22 cellular contexts compared by ENCODE assay signal in the genomic region with DNA sequence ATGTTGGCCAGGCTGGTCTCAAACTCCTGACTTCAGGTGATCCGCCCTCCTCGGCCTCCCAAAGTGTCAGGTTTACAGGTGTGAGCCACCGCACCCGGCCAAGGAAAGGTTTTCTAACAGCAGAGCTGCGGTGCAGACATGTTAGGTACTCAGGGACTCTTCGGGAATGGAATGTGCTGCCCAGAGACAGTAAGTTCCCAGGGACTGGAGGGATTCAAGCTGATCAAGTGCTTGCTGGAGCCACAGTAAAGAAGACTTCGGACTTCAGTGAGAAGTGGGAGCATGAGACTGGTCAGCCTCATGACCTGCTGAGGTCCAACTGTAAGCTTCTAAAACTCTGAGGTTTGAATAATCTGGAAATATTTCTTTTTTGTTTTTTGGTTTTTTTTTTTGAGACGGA. TPM values are rescaled to one million over a fixed set of nuclear protein-coding genes. Genes with fewer than 3 reads are reported as not detected.
"Had no signal": no experiment of that assay in that cellular context is flagged by ENCODE, and none has a peak within 500 bp of the region (broad histone marks: within the 10 kb centered on the region; RNA-seq: fewer than 3 reads in every experiment).

No MANE protein-coding gene starts in this region.

- DNase-seq: activated CD4-positive, alpha-beta T cell treated with anti-CD3 and anti-CD28 coated beads for 48 hours; activated CD4-positive, alpha-beta T cell treated with anti-CD3 and anti-CD28 coated beads, Interleukin-2, amount 50 U/mL, for 48 hours; activated CD8-positive, alpha-beta memory T cell treated with anti-CD3 and anti-CD28 coated beads, Interleukin-2, amount 50 U/mL, for 4 hours; activated gamma-delta T cell treated with Interleukin-2 at 50 U/mL for 16 hours; activated naive CD8-positive, alpha-beta T cell treated with anti-CD3 and anti-CD28 coated beads, Interleukin-2, amount 50 U/mL, for 24 hours; activated T-cell treated with anti-CD3 and anti-CD28 coated beads, Interleukin-2, amount 50 U/mL, for 1 hour; amygdala; gastrocnemius medialis; islet precursor cell; retina; stimulated activated CD4-positive, alpha-beta T cell treated with anti-CD3 and anti-CD28 coated beads, Interleukin-15, amount 100 ng/mL, for 24 hours; stimulated activated CD4-positive, alpha-beta T cell treated with anti-CD3 and anti-CD28 coated beads, Interleukin-2, amount 100 ng/mL, for 24 hours; stimulated activated naive B cell treated with anti-CD40 and anti-IgM and Interleukin-4, amounts not matched to agents 10 μg/mL and 1 μg/mL and 100 μg/mL, for 72 hours; T-helper 17 cell; T1000; WERI-Rb-1 had no signal

- H2AFZ ChIP-seq: hepatocyte had no signal

- H3K36me3 ChIP-seq: gastrocnemius medialis, WERI-Rb-1 had no signal

- H3K27ac ChIP-seq: WERI-Rb-1 had no signal

- FAIRE-seq: urothelium cell line had no signal

- H3K79me2 ChIP-seq: hepatocyte had no signal

- ATAC-seq: activated CD4-positive, CD25-positive, alpha-beta regulatory T cell treated with anti-CD3 and anti-CD28 coated beads, Interleukin-2, amount 50 U/mL, for 24 hours; activated naive CD8-positive, alpha-beta T cell treated with anti-CD3 and anti-CD28 coated beads, Interleukin-2, amount 50 U/mL, for 24 hours; gastrocnemius medialis; naive thymus-derived CD8-positive, alpha-beta T cell; stimulated activated naive B cell treated with anti-CD40 and anti-IgM and Interleukin-4, amounts not matched to agents 10 μg/mL and 1 μg/mL and 100 μg/mL, for 72 hours; T-helper 17 cell had no signal

- H3K4me2 ChIP-seq: hepatocyte had no signal

- H3K27me3 ChIP-seq: gastrocnemius medialis, hepatocyte had no signal

- H3K9me3 ChIP-seq: gastrocnemius medialis had no signal

- H3K4me3 ChIP-seq: gastrocnemius medialis, hepatocyte had no signal

RNA-seq across cellular contexts. Expression of gene DES, which starts 7.8 kb away (rescaled TPM):
- total RNA-seq: activated CD8-positive, alpha-beta memory T cell treated with anti-CD3 and anti-CD28 coated beads for 36 hours; activated T-helper 1 cell treated with anti-CD3 and anti-CD28 coated beads, Interleukin-12 subunit alpha, Interleukin-12 subunit beta, Interleukin-2, Interleukin-4 antibody, amounts not matched to agents 30 ng/mL and 10 ng/mL and 1 ng/mL, durations not matched to agents 14 hours and 24 hours and 36 hours; naive thymus-derived CD8-positive, alpha-beta T cell; T-helper 17 cell had no signal
- polyA plus RNA-seq: naive thymus-derived CD8-positive, alpha-beta T cell had no signal
